1 cellular context compared by ENCODE assay signal in the genomic region with DNA sequence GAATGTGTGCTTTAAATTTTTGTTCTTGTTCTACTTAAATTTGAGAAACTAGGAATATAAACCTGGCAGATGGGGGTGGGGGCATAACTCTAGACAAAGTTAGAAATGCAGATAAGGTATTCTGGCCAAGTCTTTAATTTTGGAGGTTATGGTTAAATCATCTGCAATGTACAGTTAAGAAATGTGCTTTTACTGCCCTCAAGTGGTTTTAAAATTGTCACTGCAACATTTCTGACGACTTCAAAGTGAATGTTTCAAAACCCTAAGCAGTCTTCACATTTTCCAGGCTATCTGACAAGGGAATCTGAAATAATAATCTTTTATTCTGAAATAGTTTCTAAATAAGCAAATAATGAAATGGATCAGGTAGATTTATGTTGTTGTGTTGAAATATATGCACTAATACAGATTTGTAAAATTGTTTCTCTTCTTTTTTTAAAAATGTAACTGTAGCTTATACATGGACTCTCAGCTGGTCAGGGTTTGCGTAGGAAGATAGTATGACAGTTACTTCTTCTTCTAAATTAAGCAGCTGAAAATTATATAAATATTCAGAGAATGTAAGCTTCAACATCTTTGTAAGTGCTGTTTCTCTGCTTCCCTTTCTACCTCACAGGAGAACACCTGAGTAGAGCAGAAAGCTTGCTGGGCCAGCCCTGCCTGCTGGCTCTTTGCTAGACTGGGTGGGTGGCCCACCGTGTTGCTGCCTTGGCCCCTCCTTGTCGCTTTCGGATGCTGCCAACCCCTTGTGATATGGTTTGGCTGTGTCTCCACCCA.
TF ChIP-seq lines count a peak whose summit lies in the region.

No MANE protein-coding gene starts in this region.

TF ChIP-seq in H1, 55 proteins besides CTCF, POLR2A, EP300 and RAD21 (continued from another document):
- TF ChIP-seq, protein P1, sequence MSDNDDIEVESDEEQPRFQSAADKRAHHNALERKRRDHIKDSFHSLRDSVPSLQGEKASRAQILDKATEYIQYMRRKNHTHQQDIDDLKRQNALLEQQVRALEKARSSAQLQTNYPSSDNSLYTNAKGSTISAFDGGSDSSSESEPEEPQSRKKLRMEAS (IDR thresholded peaks at IDR 0.05) = no peak
- TF ChIP-seq SUZ12 (IDR thresholded peaks at IDR 0.05; ENCODE audit: low read length) (no peak), RBBP5 (IDR thresholded peaks at IDR 0.05; ENCODE audit: borderline replicate concordance, low read depth, low read length) (no peak), JUN (IDR thresholded peaks at IDR 0.05; ENCODE audit: low read depth, low read length) (no peak)
TF ChIP-seq in H1: peak in this region for 0.
